Comparison of ENCODE assay signal across 1 cellular context in genomic region chr17:50914510-50914849, GRCh38.
TF ChIP-seq lines count a peak whose summit lies in the region.

No MANE protein-coding gene starts in this region.

TF ChIP-seq in HepG2, 621 proteins besides CTCF, POLR2A, EP300 and RAD21 (continued from another document):
- TF ChIP-seq, protein P1, sequence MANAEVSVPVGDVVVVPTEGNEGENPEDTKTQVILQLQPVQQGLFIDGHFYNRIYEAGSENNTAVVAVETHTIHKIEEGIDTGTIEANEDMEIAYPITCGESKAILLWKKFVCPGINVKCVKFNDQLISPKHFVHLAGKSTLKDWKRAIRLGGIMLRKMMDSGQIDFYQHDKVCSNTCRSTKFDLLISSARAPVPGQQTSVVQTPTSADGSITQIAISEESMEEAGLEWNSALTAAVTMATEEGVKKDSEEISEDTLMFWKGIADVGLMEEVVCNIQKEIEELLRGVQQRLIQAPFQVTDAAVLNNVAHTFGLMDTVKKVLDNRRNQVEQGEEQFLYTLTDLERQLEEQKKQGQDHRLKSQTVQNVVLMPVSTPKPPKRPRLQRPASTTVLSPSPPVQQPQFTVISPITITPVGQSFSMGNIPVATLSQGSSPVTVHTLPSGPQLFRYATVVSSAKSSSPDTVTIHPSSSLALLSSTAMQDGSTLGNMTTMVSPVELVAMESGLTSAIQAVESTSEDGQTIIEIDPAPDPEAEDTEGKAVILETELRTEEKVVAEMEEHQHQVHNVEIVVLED (CRISPR knock-in tag; IDR thresholded peaks at IDR 0.05; ENCODE audit: borderline replicate concordance), result 0 out of 2 replicates have a peak, but pooled peaks have one; percentile 3
- TF ChIP-seq ZSCAN22 (CRISPR knock-in tag; IDR thresholded peaks at IDR 0.05), result no peak
- TF ChIP-seq POGK (CRISPR knock-in tag; conservative IDR thresholded peaks at IDR 0.05), result no peak
- TF ChIP-seq ARNT2 (CRISPR knock-in tag; IDR thresholded peaks at IDR 0.05; ENCODE audit: low read depth), result 0 out of 2 replicates have a peak, but pooled peaks have one; percentile 11
- TF ChIP-seq ZNF367 (CRISPR knock-in tag; IDR thresholded peaks at IDR 0.05; ENCODE audit: borderline replicate concordance), result no peak
- no peak for TF ChIP-seq SMAD1 (CRISPR knock-in tag; IDR thresholded peaks at IDR 0.05; ENCODE audit: borderline replicate concordance, low read depth)
- TF ChIP-seq MTF2 (CRISPR knock-in tag; IDR thresholded peaks at IDR 0.05; ENCODE audit: borderline replicate concordance), result no peak
- no peak for TF ChIP-seq TCF7L2 (IDR thresholded peaks at IDR 0.05; ENCODE audit: low read depth, low read length)
- no peak for TF ChIP-seq ZNF788 (CRISPR knock-in tag; IDR thresholded peaks at IDR 0.05; ENCODE audit: borderline replicate concordance)
- no peak for TF ChIP-seq NFYC (CRISPR knock-in tag; IDR thresholded peaks at IDR 0.05)
- TF ChIP-seq SMARCC2 (IDR thresholded peaks at IDR 0.05), result no peak
- TF ChIP-seq KDM4B (CRISPR knock-in tag; IDR thresholded peaks at IDR 0.05), result no peak
- no peak for TF ChIP-seq RORA (CRISPR knock-in tag; IDR thresholded peaks at IDR 0.05)
- TF ChIP-seq NCOA1 (CRISPR knock-in tag; IDR thresholded peaks at IDR 0.05), result 0 out of 2 replicates have a peak, but pooled peaks have one; percentile 24
- TF ChIP-seq, protein P2, sequence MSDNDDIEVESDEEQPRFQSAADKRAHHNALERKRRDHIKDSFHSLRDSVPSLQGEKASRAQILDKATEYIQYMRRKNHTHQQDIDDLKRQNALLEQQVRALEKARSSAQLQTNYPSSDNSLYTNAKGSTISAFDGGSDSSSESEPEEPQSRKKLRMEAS (IDR thresholded peaks at IDR 0.05), result no peak
- TF ChIP-seq NCOR1 (IDR thresholded peaks at IDR 0.05; ENCODE audit: borderline replicate concordance, low read length), result no peak
- TF ChIP-seq, protein P3, sequence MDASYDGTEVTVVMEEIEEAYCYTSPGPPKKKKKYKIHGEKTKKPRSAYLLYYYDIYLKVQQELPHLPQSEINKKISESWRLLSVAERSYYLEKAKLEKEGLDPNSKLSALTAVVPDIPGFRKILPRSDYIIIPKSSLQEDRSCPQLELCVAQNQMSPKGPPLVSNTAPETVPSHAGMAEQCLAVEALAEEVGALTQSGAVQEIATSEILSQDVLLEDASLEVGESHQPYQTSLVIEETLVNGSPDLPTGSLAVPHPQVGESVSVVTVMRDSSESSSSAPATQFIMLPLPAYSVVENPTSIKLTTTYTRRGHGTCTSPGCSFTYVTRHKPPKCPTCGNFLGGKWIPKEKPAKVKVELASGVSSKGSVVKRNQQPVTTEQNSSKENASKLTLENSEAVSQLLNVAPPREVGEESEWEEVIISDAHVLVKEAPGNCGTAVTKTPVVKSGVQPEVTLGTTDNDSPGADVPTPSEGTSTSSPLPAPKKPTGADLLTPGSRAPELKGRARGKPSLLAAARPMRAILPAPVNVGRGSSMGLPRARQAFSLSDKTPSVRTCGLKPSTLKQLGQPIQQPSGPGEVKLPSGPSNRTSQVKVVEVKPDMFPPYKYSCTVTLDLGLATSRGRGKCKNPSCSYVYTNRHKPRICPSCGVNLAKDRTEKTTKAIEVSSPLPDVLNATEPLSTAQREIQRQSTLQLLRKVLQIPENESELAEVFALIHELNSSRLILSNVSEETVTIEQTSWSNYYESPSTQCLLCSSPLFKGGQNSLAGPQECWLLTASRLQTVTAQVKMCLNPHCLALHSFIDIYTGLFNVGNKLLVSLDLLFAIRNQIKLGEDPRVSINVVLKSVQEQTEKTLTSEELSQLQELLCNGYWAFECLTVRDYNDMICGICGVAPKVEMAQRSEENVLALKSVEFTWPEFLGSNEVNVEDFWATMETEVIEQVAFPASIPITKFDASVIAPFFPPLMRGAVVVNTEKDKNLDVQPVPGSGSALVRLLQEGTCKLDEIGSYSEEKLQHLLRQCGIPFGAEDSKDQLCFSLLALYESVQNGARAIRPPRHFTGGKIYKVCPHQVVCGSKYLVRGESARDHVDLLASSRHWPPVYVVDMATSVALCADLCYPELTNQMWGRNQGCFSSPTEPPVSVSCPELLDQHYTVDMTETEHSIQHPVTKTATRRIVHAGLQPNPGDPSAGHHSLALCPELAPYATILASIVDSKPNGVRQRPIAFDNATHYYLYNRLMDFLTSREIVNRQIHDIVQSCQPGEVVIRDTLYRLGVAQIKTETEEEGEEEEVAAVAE (CRISPR knock-in tag; IDR thresholded peaks at IDR 0.05; ENCODE audit: borderline replicate concordance), result no peak
- TF ChIP-seq ERF (CRISPR knock-in tag; IDR thresholded peaks at IDR 0.05), result no peak
- no peak for TF ChIP-seq HNRNPH1 (optimal IDR thresholded peaks at IDR 0.05; ENCODE audit: low read depth, low read length)
- no peak for TF ChIP-seq RBFOX2 (IDR thresholded peaks at IDR 0.05; ENCODE audit: low read depth, low read length)
- no peak for TF ChIP-seq CENPT (CRISPR knock-in tag; IDR thresholded peaks at IDR 0.05; ENCODE audit: low read depth)
- TF ChIP-seq ZNF589 (CRISPR knock-in tag; conservative IDR thresholded peaks at IDR 0.05), result no peak
- no peak for TF ChIP-seq ZNF337 (CRISPR knock-in tag; IDR thresholded peaks at IDR 0.05; ENCODE audit: borderline replicate concordance, low read depth)
- TF ChIP-seq KDM5B (CRISPR knock-in tag; IDR thresholded peaks at IDR 0.05; ENCODE audit: borderline replicate concordance), result no peak
- TF ChIP-seq FOXJ3 (CRISPR knock-in tag; IDR thresholded peaks at IDR 0.05; ENCODE audit: borderline replicate concordance), result no peak
- TF ChIP-seq ZNF44 (CRISPR knock-in tag; IDR thresholded peaks at IDR 0.05), result 0 out of 2 replicates have a peak, but pooled peaks have one; percentile 45
- no peak for TF ChIP-seq GLI4 (CRISPR knock-in tag; IDR thresholded peaks at IDR 0.05; ENCODE audit: borderline replicate concordance)
- no peak for TF ChIP-seq UBTF (CRISPR knock-in tag; IDR thresholded peaks at IDR 0.05)
- TF ChIP-seq, protein P4, sequence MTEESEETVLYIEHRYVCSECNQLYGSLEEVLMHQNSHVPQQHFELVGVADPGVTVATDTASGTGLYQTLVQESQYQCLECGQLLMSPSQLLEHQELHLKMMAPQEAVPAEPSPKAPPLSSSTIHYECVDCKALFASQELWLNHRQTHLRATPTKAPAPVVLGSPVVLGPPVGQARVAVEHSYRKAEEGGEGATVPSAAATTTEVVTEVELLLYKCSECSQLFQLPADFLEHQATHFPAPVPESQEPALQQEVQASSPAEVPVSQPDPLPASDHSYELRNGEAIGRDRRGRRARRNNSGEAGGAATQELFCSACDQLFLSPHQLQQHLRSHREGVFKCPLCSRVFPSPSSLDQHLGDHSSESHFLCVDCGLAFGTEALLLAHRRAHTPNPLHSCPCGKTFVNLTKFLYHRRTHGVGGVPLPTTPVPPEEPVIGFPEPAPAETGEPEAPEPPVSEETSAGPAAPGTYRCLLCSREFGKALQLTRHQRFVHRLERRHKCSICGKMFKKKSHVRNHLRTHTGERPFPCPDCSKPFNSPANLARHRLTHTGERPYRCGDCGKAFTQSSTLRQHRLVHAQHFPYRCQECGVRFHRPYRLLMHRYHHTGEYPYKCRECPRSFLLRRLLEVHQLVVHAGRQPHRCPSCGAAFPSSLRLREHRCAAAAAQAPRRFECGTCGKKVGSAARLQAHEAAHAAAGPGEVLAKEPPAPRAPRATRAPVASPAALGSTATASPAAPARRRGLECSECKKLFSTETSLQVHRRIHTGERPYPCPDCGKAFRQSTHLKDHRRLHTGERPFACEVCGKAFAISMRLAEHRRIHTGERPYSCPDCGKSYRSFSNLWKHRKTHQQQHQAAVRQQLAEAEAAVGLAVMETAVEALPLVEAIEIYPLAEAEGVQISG (CRISPR knock-in tag; IDR thresholded peaks at IDR 0.05), result no peak
- TF ChIP-seq HDAC1 (CRISPR knock-in tag; IDR thresholded peaks at IDR 0.05), result no peak
- TF ChIP-seq, protein P5, sequence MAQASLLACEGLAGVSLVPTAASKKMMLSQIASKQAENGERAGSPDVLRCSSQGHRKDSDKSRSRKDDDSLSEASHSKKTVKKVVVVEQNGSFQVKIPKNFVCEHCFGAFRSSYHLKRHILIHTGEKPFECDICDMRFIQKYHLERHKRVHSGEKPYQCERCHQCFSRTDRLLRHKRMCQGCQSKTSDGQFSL (CRISPR knock-in tag; IDR thresholded peaks at IDR 0.05), result no peak
- TF ChIP-seq EZH2 (conservative IDR thresholded peaks at IDR 0.05; ENCODE audit: low read depth, low read length), result no peak
- peak; percentile 8; the same call in 1 of the 2 replicates for TF ChIP-seq ZBTB38 (CRISPR knock-in tag; IDR thresholded peaks at IDR 0.05)
- no peak for TF ChIP-seq ZNF274 (CRISPR knock-in tag; IDR thresholded peaks at IDR 0.05)
- no peak for TF ChIP-seq DR1 (CRISPR knock-in tag; IDR thresholded peaks at IDR 0.05)
- no peak for TF ChIP-seq NR3C1 (CRISPR knock-in tag; IDR thresholded peaks at IDR 0.05)
- TF ChIP-seq, protein P6, sequence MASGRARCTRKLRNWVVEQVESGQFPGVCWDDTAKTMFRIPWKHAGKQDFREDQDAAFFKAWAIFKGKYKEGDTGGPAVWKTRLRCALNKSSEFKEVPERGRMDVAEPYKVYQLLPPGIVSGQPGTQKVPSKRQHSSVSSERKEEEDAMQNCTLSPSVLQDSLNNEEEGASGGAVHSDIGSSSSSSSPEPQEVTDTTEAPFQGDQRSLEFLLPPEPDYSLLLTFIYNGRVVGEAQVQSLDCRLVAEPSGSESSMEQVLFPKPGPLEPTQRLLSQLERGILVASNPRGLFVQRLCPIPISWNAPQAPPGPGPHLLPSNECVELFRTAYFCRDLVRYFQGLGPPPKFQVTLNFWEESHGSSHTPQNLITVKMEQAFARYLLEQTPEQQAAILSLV (CRISPR knock-in tag; IDR thresholded peaks at IDR 0.05; ENCODE audit: borderline replicate concordance), result no peak
- TF ChIP-seq YEATS4 (CRISPR knock-in tag; IDR thresholded peaks at IDR 0.05; ENCODE audit: borderline replicate concordance), result no peak
- TF ChIP-seq ZNF556 (CRISPR knock-in tag; IDR thresholded peaks at IDR 0.05; ENCODE audit: borderline replicate concordance), result no peak
- no peak for TF ChIP-seq NCOA2 (CRISPR knock-in tag; IDR thresholded peaks at IDR 0.05)
- TF ChIP-seq, protein P7, sequence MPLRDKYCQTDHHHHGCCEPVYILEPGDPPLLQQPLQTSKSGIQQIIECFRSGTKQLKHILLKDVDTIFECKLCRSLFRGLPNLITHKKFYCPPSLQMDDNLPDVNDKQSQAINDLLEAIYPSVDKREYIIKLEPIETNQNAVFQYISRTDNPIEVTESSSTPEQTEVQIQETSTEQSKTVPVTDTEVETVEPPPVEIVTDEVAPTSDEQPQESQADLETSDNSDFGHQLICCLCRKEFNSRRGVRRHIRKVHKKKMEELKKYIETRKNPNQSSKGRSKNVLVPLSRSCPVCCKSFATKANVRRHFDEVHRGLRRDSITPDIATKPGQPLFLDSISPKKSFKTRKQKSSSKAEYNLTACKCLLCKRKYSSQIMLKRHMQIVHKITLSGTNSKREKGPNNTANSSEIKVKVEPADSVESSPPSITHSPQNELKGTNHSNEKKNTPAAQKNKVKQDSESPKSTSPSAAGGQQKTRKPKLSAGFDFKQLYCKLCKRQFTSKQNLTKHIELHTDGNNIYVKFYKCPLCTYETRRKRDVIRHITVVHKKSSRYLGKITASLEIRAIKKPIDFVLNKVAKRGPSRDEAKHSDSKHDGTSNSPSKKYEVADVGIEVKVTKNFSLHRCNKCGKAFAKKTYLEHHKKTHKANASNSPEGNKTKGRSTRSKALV (CRISPR knock-in tag; IDR thresholded peaks at IDR 0.05), result no peak
